2 cellular contexts compared by ENCODE assay signal in the genomic region with DNA sequence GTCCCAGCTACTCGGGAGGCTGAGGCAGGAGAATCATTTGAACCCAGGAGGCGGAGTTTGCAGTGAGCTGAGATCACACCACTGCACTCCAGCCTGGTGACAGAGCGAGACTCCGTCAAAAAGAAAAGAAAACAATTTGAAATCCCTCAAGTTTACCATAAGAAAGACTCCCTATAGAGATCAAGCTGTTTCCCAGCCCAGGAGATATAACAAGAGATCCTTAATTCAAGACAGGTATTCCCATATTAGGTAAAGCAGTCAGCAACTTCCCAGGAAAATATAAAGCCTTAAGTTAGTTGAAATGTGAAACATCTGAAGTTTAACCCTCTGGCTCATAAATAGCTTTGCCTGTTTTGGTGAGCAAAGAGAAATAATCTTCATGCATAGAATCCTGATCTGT.
TF ChIP-seq lines count a peak whose summit lies in the region.

No MANE protein-coding gene starts in this region.

TF ChIP-seq in GM23338, 12 proteins besides CTCF, POLR2A, EP300 and RAD21:
- TF ChIP-seq POLR2AphosphoS5 (IDR thresholded peaks at IDR 0.05; ENCODE audit: low read depth) (0 out of 2 replicates have a peak, but pooled peaks have one; percentile 16), CREB1 (CRISPR knock-in tag; IDR thresholded peaks at IDR 0.05; ENCODE audit: low read depth) (peak; percentile 6; the same call in 1 of the 2 replicates)

TF ChIP-seq in H1, 55 proteins besides CTCF, POLR2A, EP300 and RAD21:
- peak; percentile 97 for TF ChIP-seq SRF (IDR thresholded peaks at IDR 0.05; ENCODE audit: low read depth, low read length)
- TF ChIP-seq MAFK (IDR thresholded peaks at IDR 0.05; ENCODE audit: low read depth, low read length): peak; percentile 47; the same call in 1 of the 2 replicates
- 0 out of 2 replicates have a peak, but pooled peaks have one; percentile 18 for TF ChIP-seq POU5F1 (IDR thresholded peaks at IDR 0.05; ENCODE audit: low read depth, low read length)
- peak; percentile 32; the same call in 1 of the 2 replicates for TF ChIP-seq SP1 (IDR thresholded peaks at IDR 0.05; ENCODE audit: low read depth, low read length)
